ENCODE assay signal across 36 cellular contexts in the genomic region with DNA sequence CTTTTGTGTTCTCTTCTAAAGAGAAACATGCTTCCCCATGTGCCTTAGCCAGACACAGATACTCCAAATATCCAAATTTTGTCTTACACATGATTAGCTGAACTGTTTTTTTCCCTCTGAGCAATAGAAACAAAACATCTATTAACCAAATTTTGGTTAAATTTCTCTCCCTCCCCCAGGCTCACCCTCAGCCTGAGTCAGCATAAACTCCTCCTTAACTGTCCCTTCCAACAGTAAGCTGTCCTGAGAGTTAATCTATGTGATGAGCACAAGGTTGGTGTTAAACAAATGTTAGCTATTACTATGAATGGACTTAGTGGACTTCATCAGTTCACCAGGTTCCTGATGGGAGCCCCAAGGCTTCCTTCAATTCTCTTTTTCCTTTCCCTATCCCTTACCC.
"Had no signal": no experiment of that assay in that cellular context is flagged by ENCODE, and none has a peak within 500 bp of the region (broad histone marks: within the 10 kb centered on the region; RNA-seq: fewer than 3 reads in every experiment).

No MANE protein-coding gene starts in this region.

- H3K36me3 ChIP-seq: MG63 had no signal

- H3K4me3 ChIP-seq: MG63 had no signal

- H3K27me3 ChIP-seq: MG63 had no signal

- H3K9me3 ChIP-seq: MG63 had no signal

- DNase-seq: Karpas-422, Kasumi-1, MG63, MM.1S, MV-4-11, NCI-H1048, NCI-H1092, NCI-H1092 treated with DMSO at 0.1 percent for 48 hours, NCI-H1105, NCI-H1105 treated with DMSO at 0.1 percent for 48 hours, NCI-H1417, NCI-H1417 treated with DMSO at 0.1 percent for 48 hours, NCI-H1436, NCI-H1436 treated with DMSO at 0.1 percent for 48 hours, NCI-H146, NCI-H1694, NCI-H1694 treated with DMSO at 0.1 percent for 48 hours, NCI-H187, NCI-H187 treated with DMSO at 0.1 percent for 48 hours, NCI-H1930, NCI-H2029, NCI-H2029 treated with DMSO at 0.1 percent for 48 hours, NCI-H2081, NCI-H2081 treated with DMSO at 0.1 percent for 48 hours, NCI-H2107, NCI-H2171, NCI-H2171 treated with DMSO at 0.1 percent for 48 hours, NCI-H2227 treated with DMSO at 0.1 percent for 48 hours, NCI-H226, NCI-H345, NCI-H446, NCI-H446 treated with DMSO at 0.1 percent for 48 hours, NCI-H510A, NCI-H510A treated with DMSO at 0.1 percent for 48 hours, NCI-H524, NCI-H524 treated with DMSO at 0.1 percent for 48 hours had no signal
